ENCODE assay signal across 11 cellular contexts in the genomic region with DNA sequence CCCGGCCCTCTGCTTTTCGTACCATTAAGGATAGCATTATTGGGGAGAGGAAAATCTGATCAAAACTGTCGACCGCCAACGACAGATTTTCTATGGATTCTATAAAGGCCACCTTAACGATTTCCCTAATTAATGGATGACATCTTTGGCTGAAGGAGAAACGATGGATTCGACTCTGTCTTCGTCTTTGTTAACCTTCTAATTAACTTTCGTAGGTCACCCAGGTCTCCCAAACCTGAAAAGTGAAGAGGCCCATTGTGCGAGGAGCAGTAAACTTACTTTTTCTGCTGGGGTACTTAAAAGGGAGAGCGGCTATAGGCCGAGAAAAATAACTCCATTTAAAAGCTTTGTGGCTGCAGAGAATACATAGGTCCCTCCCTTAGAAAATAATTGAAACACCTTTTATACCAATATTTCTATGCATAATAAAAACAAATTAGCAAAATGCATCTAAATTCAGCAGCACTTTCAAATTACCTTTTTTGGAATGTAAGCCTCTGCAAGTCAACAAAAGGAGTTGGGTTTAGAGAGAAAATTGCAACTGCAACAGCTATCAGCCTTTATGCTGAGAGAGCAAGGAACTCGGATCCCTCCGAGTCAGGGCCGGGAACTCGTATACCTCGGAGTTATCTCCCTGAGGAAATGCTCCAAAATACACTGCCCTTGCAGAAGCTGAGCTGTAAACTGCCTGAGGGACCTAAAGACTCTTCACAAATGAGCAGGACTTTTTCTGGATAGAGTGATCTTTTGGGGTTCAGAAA. TPM values are rescaled to one million over a fixed set of nuclear protein-coding genes. Genes with fewer than 3 reads are reported as not detected.
A peak's percentile ranks its signal among the peaks of the same experiment; 100 is the strongest.
DNase-seq lines count a peak whose midpoint lies in the region; ATAC-seq and TF ChIP-seq lines count a peak whose summit lies in the region.
"Had no signal": no experiment of that assay in that cellular context is flagged by ENCODE, and none has a peak within 500 bp of the region (broad histone marks: within the 10 kb centered on the region; RNA-seq: fewer than 3 reads in every experiment).

No MANE protein-coding gene starts in this region.

- H3K4me1 ChIP-seq in left ventricle myocardium inferior (peaks cover 10% of the 10 kb centered on the region), vagina (peaks cover 12% of the 10 kb centered on the region)
- no peaks in the 10 kb centered on the region for H3K4me1 ChIP-seq in naive thymus-derived CD4-positive, alpha-beta T cell (ENCODE audit: control insufficient read depth in 2 of 2, insufficient read depth in 2 of 2, low read length in 2 of 2)

- DNase-seq in left ventricle myocardium inferior, result no peak
- DNase-seq in left cardiac atrium, result no peak
- no peak for DNase-seq in brain microvascular endothelial cell
- DNase-seq in naive thymus-derived CD4-positive, alpha-beta T cell, result no peak
- DNase-seq in vagina (ENCODE audit: extremely low spot score in 2 of 2), result no peak
- no peak for DNase-seq in cortex of kidney (lab: John Stamatoyannopoulos, UW)
- no peak for DNase-seq in NCI-H1694 (lab: John Stamatoyannopoulos, UW)
- DNase-seq in NOMO-1 treated with DMSO at 0.1 percent for 48 hours (lab: John Stamatoyannopoulos, UW; ENCODE audit: unreplicated experiment), result no peak
- DNase-seq: DND-41, KG1 had no signal

- H3K36me3 ChIP-seq in left ventricle myocardium inferior, result no peaks in the 10 kb centered on the region
- no peaks in the 10 kb centered on the region for H3K36me3 ChIP-seq in brain microvascular endothelial cell (replicated peaks)
- H3K36me3 ChIP-seq in naive thymus-derived CD4-positive, alpha-beta T cell (ENCODE audit: control insufficient read depth in 2 of 3, insufficient read depth in 3 of 3, low read length in 3 of 3), result no peaks in the 10 kb centered on the region
- no peaks in the 10 kb centered on the region for H3K36me3 ChIP-seq in vagina

- H3K27me3 Mint-ChIP-seq in naive thymus-derived CD4-positive, alpha-beta T cell, result peaks cover 66 to 87% (median 80%) of the 10 kb centered on the region in 5 donors

- H3K27ac Mint-ChIP-seq in naive thymus-derived CD4-positive, alpha-beta T cell, result no peak overlapping the region

- H3K4me3 ChIP-seq in left ventricle myocardium inferior, result peak overlapping the region; percentile 57
- peak overlapping the region; percentile 45 for H3K4me3 ChIP-seq in brain microvascular endothelial cell (ENCODE audit: low read depth, low read length)
- no peak overlapping the region for H3K4me3 ChIP-seq in naive thymus-derived CD4-positive, alpha-beta T cell (ENCODE audit: low read length)
- peak overlapping the region; percentile 33 to 43 for H3K4me3 ChIP-seq in vagina

- H3K4me3 Mint-ChIP-seq in naive thymus-derived CD4-positive, alpha-beta T cell, result peak overlapping the region; percentile 4 to 88 (median 60)

- H3K27me3 ChIP-seq in left ventricle myocardium inferior (ENCODE audit: low read depth) (peaks cover 98% of the 10 kb centered on the region), brain microvascular endothelial cell (replicated peaks) (no peaks in the 10 kb centered on the region), vagina (no peaks in the 10 kb centered on the region)
- H3K27me3 ChIP-seq in naive thymus-derived CD4-positive, alpha-beta T cell (ENCODE audit: control insufficient read depth in 2 of 2, insufficient read depth in 2 of 2, low read length in 2 of 2), result peaks cover 4 to 11% of the 10 kb centered on the region in 2 donors

- H3K36me3 Mint-ChIP-seq in naive thymus-derived CD4-positive, alpha-beta T cell, result peaks cover 0 to 8% (median 4%) of the 10 kb centered on the region in 5 donors

- in situ Hi-C loops in brain microvascular endothelial cell (cut with HindIII; ENCODE audit: low pct_ligation_motif_present, low sequenced_read_pairs), result no loop called here

- TF ChIP-seq POLR2A in vagina (IDR thresholded peaks at IDR 0.05), result no peak

- POLR2A ChIA-PET in naive thymus-derived CD4-positive, alpha-beta T cell (lab: Charles Lee), result no interaction called here

- ATAC-seq in left cardiac atrium, result no peak
- no peak for ATAC-seq in naive thymus-derived CD4-positive, alpha-beta T cell

- H3K4me1 Mint-ChIP-seq in naive thymus-derived CD4-positive, alpha-beta T cell, result peaks cover 8 to 20% (median 15%) of the 10 kb centered on the region in 7 donors

- peak overlapping the region; percentile 70 for H3K27ac ChIP-seq in left ventricle myocardium inferior (replicated peaks)
- no peak overlapping the region for H3K27ac ChIP-seq in brain microvascular endothelial cell
- no peak overlapping the region for H3K27ac ChIP-seq in naive thymus-derived CD4-positive, alpha-beta T cell (ENCODE audit: low read depth, low read length)
- peak overlapping the region; percentile 46 for H3K27ac ChIP-seq in vagina

- TF ChIP-seq CTCF in left ventricle myocardium inferior (IDR thresholded peaks at IDR 0.05; ENCODE audit: borderline replicate concordance) (no peak), brain microvascular endothelial cell (IDR thresholded peaks at IDR 0.05; ENCODE audit: low read depth, low read length, missing control alignments) (no peak), vagina (IDR thresholded peaks at IDR 0.05) (no peak)

- CTCF ChIA-PET in naive thymus-derived CD4-positive, alpha-beta T cell (lab: Charles Lee), result interaction anchor here (0.5 kb wide), 2 partner anchors 162 to 357 kb away, joined by 3 read pairs; no protein-coding TSS in a partner anchor

- H3K9me3 Mint-ChIP-seq in naive thymus-derived CD4-positive, alpha-beta T cell, result peaks cover 0 to 4% (median 0%) of the 10 kb centered on the region in 11 donors

- H3K9me3 ChIP-seq in left ventricle myocardium inferior (replicated peaks) (no peaks in the 10 kb centered on the region), vagina (no peaks in the 10 kb centered on the region)
- H3K9me3 ChIP-seq in naive thymus-derived CD4-positive, alpha-beta T cell (ENCODE audit: control insufficient read depth in 2 of 3, low read length in 3 of 3), result no peaks in the 10 kb centered on the region

- intact Hi-C loops in left ventricle myocardium inferior (cut with micrococcal nuclease) (no loop called here), left cardiac atrium (cut with DNase I) (no loop called here), vagina (cut with DNase I) (no loop called here)
- intact Hi-C loops in naive thymus-derived CD4-positive, alpha-beta T cell (cut with micrococcal nuclease), result loop anchor here in 1 of 2 donors (2.0 kb wide), 1 partner anchor 16 kb away; no protein-coding TSS in a partner anchor

RNA-seq across cellular contexts. Expression of gene NR2E1, which starts 31.4 kb away (rescaled TPM):
- total RNA-seq in left ventricle myocardium inferior (not detected), left cardiac atrium (not detected), vagina (not detected)
- total RNA-seq in naive thymus-derived CD4-positive, alpha-beta T cell, result not detected
- not detected for polyA plus RNA-seq in naive thymus-derived CD4-positive, alpha-beta T cell
- total RNA-seq: lung microvascular endothelial cell had no signal

RNA-seq across cellular contexts. Expression of gene OSTM1, which starts 59.9 kb away (rescaled TPM):
- total RNA-seq in left ventricle myocardium inferior (40.7 TPM), left cardiac atrium (10 to 100 TPM; 47.6 to 57.9 TPM), vagina (34.4 TPM)
- total RNA-seq in naive thymus-derived CD4-positive, alpha-beta T cell, result 10 to 100 TPM; 25.0 to 48.9 (median 36.7) TPM
- 10 to 100 TPM; 26.0 to 30.9 TPM for polyA plus RNA-seq in naive thymus-derived CD4-positive, alpha-beta T cell

Comparison
In these comparisons a context has a peak if more than half of its experiments do, and no peak if none do; other contexts are left out.
1. H3K27ac ChIP-seq: peak in left ventricle myocardium inferior (single experiment) and vagina (single experiment); none in brain microvascular endothelial cell (single experiment) and naive thymus-derived CD4-positive, alpha-beta T cell (single experiment).